In the genomic region with DNA sequence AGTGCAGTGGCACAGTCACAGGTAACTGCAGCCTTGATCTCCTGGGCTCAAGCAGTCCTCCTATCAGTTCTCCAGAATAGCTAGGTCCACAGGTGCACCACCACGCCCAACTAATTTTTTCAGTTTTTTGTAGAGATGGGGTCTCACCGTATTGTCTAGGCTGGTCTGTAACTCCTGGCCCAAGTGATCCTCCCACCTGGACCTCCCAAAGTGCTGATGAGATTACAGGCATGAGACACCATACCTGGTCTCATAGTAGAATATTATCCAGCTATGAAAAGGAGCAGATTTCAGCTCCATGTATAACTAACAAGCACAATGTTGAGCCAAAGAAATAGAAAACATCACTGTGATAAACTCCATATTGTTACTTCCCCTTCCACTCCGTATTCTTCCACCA, we compare ENCODE assay signal across 35 cellular contexts.
"Had no signal": no experiment of that assay in that cellular context is flagged by ENCODE, and none has a peak within 500 bp of the region (broad histone marks: within the 10 kb centered on the region; RNA-seq: fewer than 3 reads in every experiment).

No MANE protein-coding gene starts in this region.

- H3K4me3 ChIP-seq: MG63 had no signal

- H3K27me3 ChIP-seq: MG63 had no signal

- DNase-seq: Karpas-422, Kasumi-1, MG63, MM.1S, MV-4-11, NCI-H1048, NCI-H1092, NCI-H1092 treated with DMSO at 0.1 percent for 48 hours, NCI-H1105, NCI-H1105 treated with DMSO at 0.1 percent for 48 hours, NCI-H1417, NCI-H1417 treated with DMSO at 0.1 percent for 48 hours, NCI-H1436, NCI-H1436 treated with DMSO at 0.1 percent for 48 hours, NCI-H146, NCI-H1694, NCI-H1694 treated with DMSO at 0.1 percent for 48 hours, NCI-H187, NCI-H187 treated with DMSO at 0.1 percent for 48 hours, NCI-H1930, NCI-H2029, NCI-H2029 treated with DMSO at 0.1 percent for 48 hours, NCI-H2081, NCI-H2081 treated with DMSO at 0.1 percent for 48 hours, NCI-H2107, NCI-H2171, NCI-H2171 treated with DMSO at 0.1 percent for 48 hours, NCI-H2227 treated with DMSO at 0.1 percent for 48 hours, NCI-H226, NCI-H345, NCI-H446, NCI-H446 treated with DMSO at 0.1 percent for 48 hours, NCI-H510A, NCI-H510A treated with DMSO at 0.1 percent for 48 hours had no signal

- H3K4me2 ChIP-seq: KMS-11 had no signal

- H3K9me3 ChIP-seq: MG63 had no signal

- H3K9ac ChIP-seq: KMS-11 had no signal

- H3K27ac ChIP-seq: KMS-11 had no signal
